Comparison of ENCODE assay signal across 8 cellular contexts in the genomic region with DNA sequence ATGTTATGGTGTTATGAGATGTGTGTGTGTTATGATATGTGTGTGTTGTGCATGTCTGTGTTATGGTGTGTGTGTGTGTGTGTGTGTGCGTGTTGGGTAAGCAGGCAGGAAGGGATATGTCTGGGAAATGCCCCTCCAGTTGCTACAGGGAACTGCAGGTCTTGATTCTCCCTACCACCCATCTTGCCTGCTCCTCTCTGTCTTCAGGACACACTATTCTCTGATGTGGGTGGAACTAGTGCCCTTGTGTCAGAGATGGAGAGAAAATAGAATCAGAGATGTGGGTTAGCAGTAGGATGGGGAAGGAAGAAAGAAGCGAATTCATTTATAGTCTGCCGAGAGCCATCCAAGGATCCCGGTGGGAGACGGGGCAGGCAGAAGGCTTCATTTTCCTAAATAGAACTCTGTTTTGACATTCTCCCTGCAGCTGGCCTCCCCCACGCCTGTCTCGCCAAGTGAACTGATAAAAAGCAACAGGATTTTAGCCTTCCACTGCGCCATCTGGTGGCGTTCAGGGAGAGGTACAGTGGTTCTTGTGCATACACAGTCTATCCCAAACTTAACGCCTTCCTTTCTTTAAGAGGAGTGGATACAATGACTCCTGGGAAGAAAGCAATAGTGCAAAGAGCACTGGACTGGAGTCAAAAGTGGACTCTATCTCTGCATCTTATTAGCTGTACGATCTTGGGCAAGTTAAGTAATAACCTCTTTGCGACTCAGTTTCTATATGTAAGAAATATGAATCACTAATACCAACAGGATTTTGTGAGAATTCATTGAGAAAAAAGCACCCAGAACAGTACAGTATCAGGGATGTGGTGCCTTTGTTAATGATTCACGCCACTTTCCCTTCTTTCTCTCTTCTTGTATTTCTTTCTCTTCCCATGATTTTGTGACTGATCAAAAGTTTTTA. TPM values are rescaled to one million over a fixed set of nuclear protein-coding genes. Genes with fewer than 3 reads are reported as not detected.
DNase-seq lines count a peak whose midpoint lies in the region; FAIRE-seq and TF ChIP-seq lines count a peak whose summit lies in the region.

No MANE protein-coding gene starts in this region.

- H3K36me3 Mint-ChIP-seq in activated naive CD4-positive, alpha-beta T cell treated with anti-CD3 and anti-CD28 coated beads for 36 hours (ENCODE audit: low read depth): no peaks in the 10 kb centered on the region
- H3K36me3 Mint-ChIP-seq in glutamatergic neuron (ENCODE audit: unreplicated experiment): no peaks in the 10 kb centered on the region

- no peaks in the 10 kb centered on the region for H3K9me3 Mint-ChIP-seq in activated naive CD4-positive, alpha-beta T cell treated with anti-CD3 and anti-CD28 coated beads for 36 hours
- peaks cover 3% of the 10 kb centered on the region for H3K9me3 Mint-ChIP-seq in glutamatergic neuron (ENCODE audit: unreplicated experiment)

- DNase-seq in GOT3 (lab: John Stamatoyannopoulos, UW) (peak; percentile 3), MV-4-11 (lab: John Stamatoyannopoulos, UW) (peak; percentile 69), SK-N-MC (ENCODE audit: low read depth, low spot score) (peak; percentile 75), glutamatergic neuron (peak; percentile 77), posterior vena cava (ENCODE audit: low spot score) (peak; percentile 95), OCI-M2 (lab: John Stamatoyannopoulos, UW; ENCODE audit: unreplicated experiment) (no peak)
- peak; percentile 81 for DNase-seq in activated naive CD4-positive, alpha-beta T cell treated with anti-CD3 and anti-CD28 coated beads for 36 hours

- no peaks in the 10 kb centered on the region for H3K9me3 ChIP-seq in SK-N-MC (ENCODE audit: low read depth, low read length)

- CTCF ChIA-PET in activated naive CD4-positive, alpha-beta T cell treated with anti-CD3 and anti-CD28 coated beads for 36 hours (lab: Charles Lee): interaction anchor here (0.6 to 10.0 kb wide), 19 partner anchors 9 to 722 kb away, joined by 3 to 123 read pairs (median 4); partner anchors contain the start of genes MGST2 and SCOC

- no peak overlapping the region for H3K4me3 Mint-ChIP-seq in activated naive CD4-positive, alpha-beta T cell treated with anti-CD3 and anti-CD28 coated beads for 36 hours
- no peak overlapping the region for H3K4me3 Mint-ChIP-seq in glutamatergic neuron (ENCODE audit: unreplicated experiment)

- intact Hi-C loops in activated naive CD4-positive, alpha-beta T cell treated with anti-CD3 and anti-CD28 coated beads for 36 hours (cut with micrococcal nuclease): loop anchor here (1.0 to 10.0 kb wide), 10 partner anchors 32 to 637 kb away; partner anchors contain the start of gene NOCT
- intact Hi-C loops in posterior vena cava (cut with DNase I): loop anchor here (10.0 kb wide), 2 partner anchors 47 to 703 kb away; no protein-coding TSS in a partner anchor

- peak; percentile 91 for TF ChIP-seq CTCF in glutamatergic neuron (IDR thresholded peaks at IDR 0.05; ENCODE audit: partially characterized antibody, unreplicated experiment)

- H3K4me1 Mint-ChIP-seq in activated naive CD4-positive, alpha-beta T cell treated with anti-CD3 and anti-CD28 coated beads for 36 hours (ENCODE audit: low read depth): peaks cover 3% of the 10 kb centered on the region
- H3K4me1 Mint-ChIP-seq in glutamatergic neuron (ENCODE audit: low read depth, unreplicated experiment): peaks cover 13% of the 10 kb centered on the region

- FAIRE-seq in G401.6 (lab: Jason Lieb, UNC): peak; percentile 27

- no peak overlapping the region for H3K27ac ChIP-seq in SK-N-MC

- peak overlapping the region; percentile 38; the same call in 1 of the 2 replicates for H3K4me3 ChIP-seq in SK-N-MC

- H3K36me3 ChIP-seq in SK-N-MC (ENCODE audit: insufficient read depth, low read length): no peaks in the 10 kb centered on the region

- H3K9ac ChIP-seq in SK-N-MC (ENCODE audit: insufficient read length): no peak overlapping the region

- H3K27me3 Mint-ChIP-seq in activated naive CD4-positive, alpha-beta T cell treated with anti-CD3 and anti-CD28 coated beads for 36 hours (ENCODE audit: low read depth): peaks cover 2% of the 10 kb centered on the region
- no peaks in the 10 kb centered on the region for H3K27me3 Mint-ChIP-seq in glutamatergic neuron (ENCODE audit: unreplicated experiment)

- H3K27ac Mint-ChIP-seq in activated naive CD4-positive, alpha-beta T cell treated with anti-CD3 and anti-CD28 coated beads for 36 hours: no peak overlapping the region
- no peak overlapping the region for H3K27ac Mint-ChIP-seq in glutamatergic neuron (ENCODE audit: unreplicated experiment)

RNA-seq across cellular contexts. Expression of gene MGST2, which starts 14.1 kb away (rescaled TPM):
- total RNA-seq in activated naive CD4-positive, alpha-beta T cell treated with anti-CD3 and anti-CD28 coated beads for 36 hours: 1 to 10 TPM; 5.4 to 6.2 TPM
- total RNA-seq in glutamatergic neuron (ENCODE audit: unreplicated experiment) (6.9 TPM), posterior vena cava (10 to 100 TPM; 41.1 to 41.2 TPM)
